In genomic region chr10:113600569-113600968, GRCh38 we compare ENCODE assay signal across 25 cellular contexts.
"Had no signal": no experiment of that assay in that cellular context is flagged by ENCODE, and none has a peak within 500 bp of the region (broad histone marks: within the 10 kb centered on the region; RNA-seq: fewer than 3 reads in every experiment).

No MANE protein-coding gene starts in this region.

- H3K9me3 Mint-ChIP-seq: activated CD4-positive, alpha-beta T cell treated with anti-CD3 and anti-CD28 coated beads, Interleukin-2, amount 10 ng/mL, durations not matched to agents 7 days and 5 days; activated naive CD4-positive, alpha-beta T cell treated with anti-CD3 and anti-CD28 coated beads, Interleukin-2, amount 50 U/mL, for 72 hours; activated naive CD8-positive, alpha-beta T cell treated with anti-CD3 and anti-CD28 coated beads, Interleukin-2, amount 10 ng/mL, durations not matched to agents 7 days and 5 days; activated T-cell treated with anti-CD3 and anti-CD28 coated beads, Interleukin-2, amount 50 U/mL, for 24 hours; activated T-helper 17 cell treated with anti-CD3 and anti-CD28 coated beads, Interleukin-2, amount 50 U/mL, for 72 hours; central memory CD8-positive, alpha-beta T cell; dendritic cell treated with granulocyte-macrophage colony-stimulating factor and Interleukin-4, amounts not matched to agents 40 ng/mL and 50 ng/mL, for 4 days; endodermal cell had no signal

- H3K4me3 Mint-ChIP-seq: activated CD4-positive, alpha-beta memory T cell treated with anti-CD3 and anti-CD28 coated beads, Interleukin-2, amount 10 ng/mL, durations not matched to agents 7 days and 5 days; activated CD4-positive, alpha-beta T cell treated with anti-CD3 and anti-CD28 coated beads, Interleukin-2, amount 10 ng/mL, durations not matched to agents 7 days and 5 days; activated naive CD8-positive, alpha-beta T cell treated with anti-CD3 and anti-CD28 coated beads, Interleukin-2, amount 10 ng/mL, durations not matched to agents 7 days and 5 days; activated T-cell treated with anti-CD3 and anti-CD28 coated beads, Interleukin-2, amount 50 U/mL, for 24 hours; activated T-helper 17 cell treated with anti-CD3 and anti-CD28 coated beads, Interleukin-2, amount 50 U/mL, for 72 hours; central memory CD8-positive, alpha-beta T cell; dendritic cell treated with granulocyte-macrophage colony-stimulating factor and Interleukin-4, amounts not matched to agents 40 ng/mL and 50 ng/mL, for 4 days; endodermal cell had no signal

- ATAC-seq: activated T-helper 17 cell treated with anti-CD3 and anti-CD28 coated beads, Interleukin-2, amount 50 U/mL, for 72 hours; esophagus mucosa had no signal

- H3K27ac ChIP-seq: brain microvascular endothelial cell, coronary artery, dorsolateral prefrontal cortex had no signal

- H3K36me3 ChIP-seq: brain microvascular endothelial cell had no signal

- H3K4me3 ChIP-seq: coronary artery, dorsolateral prefrontal cortex had no signal

- H3K27me3 ChIP-seq: brain microvascular endothelial cell had no signal

- DNase-seq: activated CD4-positive, alpha-beta memory T cell treated with anti-CD3 and anti-CD28 coated beads, Interleukin-2, amount 10 ng/mL, durations not matched to agents 7 days and 5 days; activated CD4-positive, alpha-beta T cell treated with anti-CD3 and anti-CD28 coated beads for 1 hour; activated CD4-positive, alpha-beta T cell treated with anti-CD3 and anti-CD28 coated beads for 4 hours; activated CD4-positive, alpha-beta T cell treated with anti-CD3 and anti-CD28 coated beads, Interleukin-2, amount 10 ng/mL, durations not matched to agents 7 days and 5 days; activated CD4-positive, alpha-beta T cell treated with anti-CD3 and anti-CD28 coated beads, Interleukin-2, amount 50 U/mL, for 4 hours; activated CD8-positive, alpha-beta memory T cell treated with anti-CD3 and anti-CD28 coated beads, Interleukin-2, amount 50 U/mL, for 48 hours; activated effector memory CD4-positive, alpha-beta T cell treated with Interleukin-2 at 50 U/mL for 16 hours; activated gamma-delta T cell treated with Interleukin-2 at 50 U/mL for 16 hours; activated naive CD4-positive, alpha-beta T cell treated with Interleukin-2 at 50 U/mL for 16 hours; activated naive CD8-positive, alpha-beta T cell treated with anti-CD3 and anti-CD28 coated beads, Interleukin-2, amount 10 ng/mL, durations not matched to agents 7 days and 5 days; activated T-cell treated with anti-CD3 and anti-CD28 coated beads for 4 hours; activated T-cell treated with anti-CD3 and anti-CD28 coated beads, Interleukin-2, amount 50 U/mL, for 24 hours; amniotic stem cell; anterior cingulate cortex; brain microvascular endothelial cell; dorsolateral prefrontal cortex; effector memory CD4-positive, alpha-beta T cell; endodermal cell; foreskin fibroblast had no signal

- H3K4me1 Mint-ChIP-seq: activated CD4-positive, alpha-beta memory T cell treated with anti-CD3 and anti-CD28 coated beads, Interleukin-2, amount 10 ng/mL, durations not matched to agents 7 days and 5 days; activated CD4-positive, alpha-beta T cell treated with anti-CD3 and anti-CD28 coated beads, Interleukin-2, amount 10 ng/mL, durations not matched to agents 7 days and 5 days; activated naive CD8-positive, alpha-beta T cell treated with anti-CD3 and anti-CD28 coated beads, Interleukin-2, amount 10 ng/mL, durations not matched to agents 7 days and 5 days; activated T-helper 17 cell treated with anti-CD3 and anti-CD28 coated beads, Interleukin-2, amount 50 U/mL, for 72 hours; central memory CD8-positive, alpha-beta T cell had no signal

- H3K36me3 Mint-ChIP-seq: activated naive CD4-positive, alpha-beta T cell treated with anti-CD3 and anti-CD28 coated beads, Interleukin-2, amount 50 U/mL, for 72 hours; activated naive CD8-positive, alpha-beta T cell treated with anti-CD3 and anti-CD28 coated beads, Interleukin-2, amount 10 ng/mL, durations not matched to agents 7 days and 5 days had no signal

- H3K27ac Mint-ChIP-seq: activated CD4-positive, alpha-beta memory T cell treated with anti-CD3 and anti-CD28 coated beads, Interleukin-2, amount 10 ng/mL, durations not matched to agents 7 days and 5 days; activated CD4-positive, alpha-beta T cell treated with anti-CD3 and anti-CD28 coated beads, Interleukin-2, amount 10 ng/mL, durations not matched to agents 7 days and 5 days; activated naive CD4-positive, alpha-beta T cell treated with anti-CD3 and anti-CD28 coated beads, Interleukin-2, amount 50 U/mL, for 72 hours; activated naive CD8-positive, alpha-beta T cell treated with anti-CD3 and anti-CD28 coated beads, Interleukin-2, amount 10 ng/mL, durations not matched to agents 7 days and 5 days; activated T-cell treated with anti-CD3 and anti-CD28 coated beads, Interleukin-2, amount 50 U/mL, for 24 hours; activated T-helper 17 cell treated with anti-CD3 and anti-CD28 coated beads, Interleukin-2, amount 50 U/mL, for 72 hours; dendritic cell treated with granulocyte-macrophage colony-stimulating factor and Interleukin-4, amounts not matched to agents 40 ng/mL and 50 ng/mL, for 4 days; endodermal cell had no signal
